In the genomic region with DNA sequence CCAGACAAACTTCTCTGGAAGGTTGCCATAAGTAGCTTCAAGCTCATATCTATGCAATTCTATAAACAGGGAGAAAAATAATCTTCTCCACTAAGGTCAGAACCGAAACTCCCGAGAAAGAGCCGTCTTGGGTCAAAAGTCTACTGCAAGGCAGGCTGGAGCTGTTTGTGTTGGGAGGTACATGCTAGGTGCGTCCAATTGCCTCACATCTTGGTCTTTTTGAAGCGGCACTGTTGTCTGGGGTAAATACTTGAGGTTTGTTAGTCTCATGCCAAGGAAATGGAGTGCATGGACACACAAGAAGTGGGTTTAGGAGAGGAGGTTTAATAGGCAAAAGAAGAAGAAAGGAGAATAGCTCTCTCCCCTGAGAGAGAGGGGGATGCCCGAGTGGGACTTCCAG, we compare ENCODE assay signal across 17 cellular contexts.
A peak's percentile ranks its signal among the peaks of the same experiment; 100 is the strongest.
DNase-seq lines count a peak whose midpoint lies in the region; ATAC-seq, FAIRE-seq and TF ChIP-seq lines count a peak whose summit lies in the region.
"Had no signal": no experiment of that assay in that cellular context is flagged by ENCODE, and none has a peak within 500 bp of the region (broad histone marks: within the 10 kb centered on the region; RNA-seq: fewer than 3 reads in every experiment).

No MANE protein-coding gene starts in this region.

- FAIRE-seq in RCC 7860 (lab: Jason Lieb, UNC): no peak
- FAIRE-seq: A549, G401.6, GM12891, GM19239 had no signal

- H3K4me1 ChIP-seq in left lung (no peaks in the 10 kb centered on the region), upper lobe of right lung (no peaks in the 10 kb centered on the region)
- H3K4me1 ChIP-seq: A549, HAP-1 had no signal

- H3K27me3 ChIP-seq in left lung: no peaks in the 10 kb centered on the region
- H3K27me3 ChIP-seq in upper lobe of right lung: no peaks in the 10 kb centered on the region

- H3K36me3 ChIP-seq in left lung (no peaks in the 10 kb centered on the region), upper lobe of right lung (no peaks in the 10 kb centered on the region)
- H3K36me3 ChIP-seq: HAP-1 had no signal

- H3K9me3 ChIP-seq in left lung (no peaks in the 10 kb centered on the region), upper lobe of right lung (no peaks in the 10 kb centered on the region)
- H3K9me3 ChIP-seq: A549, HAP-1 had no signal

- ATAC-seq in left lung (peak; percentile 47), upper lobe of right lung (peak; percentile 65)
- ATAC-seq: A549 had no signal

- intact Hi-C loops in left lung (cut with DNase I) (no loop called here), upper lobe of right lung (cut with DNase I) (no loop called here)

- H3K27ac ChIP-seq in left lung (no peak overlapping the region), upper lobe of right lung (no peak overlapping the region)
- H3K27ac ChIP-seq: 22Rv1, A549, C4-2B had no signal

- H3K4me3 ChIP-seq in choroid plexus epithelial cell (ENCODE audit: low read depth, low read length): no peak overlapping the region
- H3K4me3 ChIP-seq in left lung: no peak overlapping the region
- no peak overlapping the region for H3K4me3 ChIP-seq in upper lobe of right lung
- H3K4me3 ChIP-seq: A549, HAP-1 had no signal

- no peak for TF ChIP-seq CTCF in choroid plexus epithelial cell (conservative IDR thresholded peaks at IDR 0.05; ENCODE audit: low read depth, low read length)
- TF ChIP-seq CTCF in left lung (IDR thresholded peaks at IDR 0.05): no peak
- TF ChIP-seq CTCF in upper lobe of right lung (IDR thresholded peaks at IDR 0.05): no peak

- DNase-seq in DMS53 (lab: John Stamatoyannopoulos, UW) (peak; percentile 32), DMS53 treated with DMSO at 0.1 percent for 48 hours (lab: John Stamatoyannopoulos, UW; ENCODE audit: unreplicated experiment) (no peak), choroid plexus epithelial cell (ENCODE audit: low read depth) (peak; percentile 17), left lung (no peak), upper lobe of right lung (no peak), RCC 7860 (ENCODE audit: low spot score) (no peak), NCI-H82 treated with DMSO at 0.1 percent for 48 hours (lab: John Stamatoyannopoulos, UW; ENCODE audit: unreplicated experiment) (no peak), NCI-H2227 (lab: John Stamatoyannopoulos, UW; ENCODE audit: unreplicated experiment) (no peak)
- DNase-seq: AML-193; CD4-positive, alpha-beta T cell had no signal

Comparison
In these comparisons a context has a peak if more than half of its experiments do, and no peak if none do; other contexts are left out.
1. DNase-seq: peak in DMS53 (single experiment) and choroid plexus epithelial cell (single experiment); none in DMS53 treated with DMSO at 0.1 percent for 48 hours (single experiment), left lung (0 of 2), upper lobe of right lung (single experiment), RCC 7860 (single experiment), NCI-H82 treated with DMSO at 0.1 percent for 48 hours (single experiment) and NCI-H2227 (single experiment).